In the genomic region with DNA sequence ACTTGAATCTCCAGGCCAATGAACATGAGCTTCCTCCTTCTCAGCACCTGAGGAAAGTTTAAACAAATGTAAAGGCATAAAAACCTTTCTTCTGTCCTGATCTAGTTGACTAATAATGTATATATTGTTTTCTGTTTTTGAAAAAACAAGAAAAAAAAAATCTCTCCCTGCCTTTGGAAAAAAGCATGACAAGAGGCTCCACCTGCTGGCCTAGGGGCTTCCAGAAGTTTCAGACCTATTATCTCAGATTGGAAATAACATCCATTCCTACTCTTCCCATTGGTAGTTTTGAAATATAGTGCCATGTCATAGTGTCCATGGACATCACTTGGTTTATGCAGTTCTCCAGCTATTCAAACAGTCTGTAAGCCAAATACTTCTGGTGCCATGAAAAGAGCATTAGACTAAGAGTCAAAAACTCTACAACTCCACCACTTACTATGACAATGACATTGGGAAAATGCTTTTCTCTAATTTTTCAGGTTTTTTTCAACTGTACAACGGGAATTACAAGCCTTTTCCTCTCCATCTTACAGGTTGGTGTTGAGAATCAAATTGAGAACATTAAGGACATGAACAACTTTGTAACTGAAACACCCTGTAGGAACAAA, we compare ENCODE assay signal across 12 cellular contexts.
DNase-seq lines count a peak whose midpoint lies in the region; ATAC-seq, FAIRE-seq and TF ChIP-seq lines count a peak whose summit lies in the region.
"Had no signal": no experiment of that assay in that cellular context is flagged by ENCODE, and none has a peak within 500 bp of the region (broad histone marks: within the 10 kb centered on the region; RNA-seq: fewer than 3 reads in every experiment).

No MANE protein-coding gene starts in this region.

- H4K5ac ChIP-seq in H1 (ENCODE audit: insufficient read length, low read depth, low read length): no peak overlapping the region

- H3K9me3 Mint-ChIP-seq in activated naive CD8-positive, alpha-beta T cell treated with anti-CD3 and anti-CD28 coated beads, Interleukin-2, amount 50 U/mL, for 24 hours: peaks cover 28% of the 10 kb centered on the region
- H3K9me3 Mint-ChIP-seq in natural killer cell: peaks cover 12 to 13% of the 10 kb centered on the region in 2 donors

- H3K36me3 Mint-ChIP-seq in activated naive CD8-positive, alpha-beta T cell treated with anti-CD3 and anti-CD28 coated beads, Interleukin-2, amount 50 U/mL, for 24 hours (ENCODE audit: low read depth): no peaks in the 10 kb centered on the region
- H3K36me3 Mint-ChIP-seq in natural killer cell: peaks cover under 1% of the 10 kb centered on the region

- peak overlapping the region; percentile 94 for H2BK5ac ChIP-seq in H1 (ENCODE audit: low read depth, low read length)

- no peaks in the 10 kb centered on the region for H3K23me2 ChIP-seq in H1 (ENCODE audit: low read depth, low read length)

- H3K9me3 ChIP-seq in H1 (ENCODE audit: insufficient read depth in 2 of 2, low read depth in 1 of 2, low read length in 1 of 2) (peaks cover 11 to 18% of the 10 kb centered on the region in 2 experiments; a peak in 2 of 4 replicates), Peyer's patch (no peaks in the 10 kb centered on the region)
- H3K9me3 ChIP-seq: colonic mucosa had no signal

- H3K4me3 ChIP-seq in H1 (ENCODE audit: extremely low read depth in 1 of 4, insufficient read depth in 2 of 4, low read depth in 3 of 4, low read length in 4 of 4) (0 out of 8 replicates have a peak overlapping the region, but pooled peaks of 1 of the 4 experiments have one; percentile 16), Peyer's patch (no peak overlapping the region)
- H3K4me3 ChIP-seq: colonic mucosa had no signal

- H3K27me3 ChIP-seq in H1 (replicated peaks in 1 of 4; ENCODE audit: control insufficient read depth in 3 of 4, extremely low read depth in 1 of 4, insufficient read depth in 3 of 4, low read length in 3 of 4): no peaks in the 10 kb centered on the region
- no peaks in the 10 kb centered on the region for H3K27me3 ChIP-seq in Peyer's patch
- H3K27me3 ChIP-seq: colonic mucosa had no signal

- TF ChIP-seq RAD21 in H1 (IDR thresholded peaks at IDR 0.05 in 1 of 2, conservative IDR thresholded peaks at IDR 0.05 in 1 of 2; ENCODE audit: low read depth in 2 of 2, low read length in 2 of 2): peak; percentile 49 to 58; a peak in 3 of 4 replicates

- no peak overlapping the region for H3K4ac ChIP-seq in H1 (replicated peaks; ENCODE audit: insufficient read length, low read depth, low read length)

- H3K18ac ChIP-seq in H1 (ENCODE audit: extremely low read depth, low read length): peak overlapping the region; percentile 68

- H2AK5ac ChIP-seq in H1 (ENCODE audit: low read depth, low read length): no peak overlapping the region; the same call in 1 of the 2 replicates

- no peak overlapping the region; the same call in 1 of the 2 replicates for H2BK15ac ChIP-seq in H1 (ENCODE audit: low read length)

- H3K4me3 Mint-ChIP-seq in activated naive CD8-positive, alpha-beta T cell treated with anti-CD3 and anti-CD28 coated beads, Interleukin-2, amount 50 U/mL, for 24 hours: no peak overlapping the region
- no peak overlapping the region for H3K4me3 Mint-ChIP-seq in natural killer cell
- H3K4me3 Mint-ChIP-seq: nephron progenitor cell had no signal

- TF ChIP-seq CTCF in D721Med (IDR thresholded peaks at IDR 0.05; ENCODE audit: insufficient read depth, missing control alignments) (peak; percentile 49), H1 (IDR thresholded peaks at IDR 0.05; ENCODE audit: control extremely low read depth in 1 of 3, insufficient read depth in 1 of 3, low read depth in 1 of 3, low read length in 3 of 3) (peak in 2 of 3 experiments; percentile 10 to 31; a peak in 2 of 4 replicates), Peyer's patch (IDR thresholded peaks at IDR 0.05) (peak in 2 of 6 experiments; percentile 6 to 10), natural killer cell (IDR thresholded peaks at IDR 0.05) (no peak)

- POLR2A ChIA-PET in H1 (lab: Charles Lee; ENCODE audit: partially characterized antibody): no interaction called here

- H4K8ac ChIP-seq in H1 (ENCODE audit: extremely low read depth, insufficient read depth, low read length): no peak overlapping the region

- no peak overlapping the region for H3K56ac ChIP-seq in H1 (replicated peaks; ENCODE audit: insufficient read length, low read depth, low read length)

- no peak overlapping the region for H3K9ac ChIP-seq in H1 (replicated peaks in 1 of 4; ENCODE audit: extremely low read depth in 1 of 4, low read depth in 3 of 4, low read length in 3 of 4)

- H3K27ac ChIP-seq in H1 (ENCODE audit: low read depth, low read length): peak overlapping the region; percentile 67
- no peak overlapping the region for H3K27ac ChIP-seq in Peyer's patch
- H3K27ac ChIP-seq: colonic mucosa had no signal

- peaks cover 0 to 5% (median 0%) of the 10 kb centered on the region in 4 experiments; a peak in 2 of 8 replicates for H3K36me3 ChIP-seq in H1 (ENCODE audit: control insufficient read depth in 2 of 4, insufficient read depth in 4 of 4, low read length in 3 of 4)
- H3K36me3 ChIP-seq in Peyer's patch: no peaks in the 10 kb centered on the region
- H3K36me3 ChIP-seq: colonic mucosa had no signal

- H4K20me1 ChIP-seq in H1 (replicated peaks in 1 of 2; ENCODE audit: control insufficient read depth in 1 of 2, insufficient read depth in 2 of 2, low read length in 2 of 2): no peaks in the 10 kb centered on the region

- FAIRE-seq in D721Med (lab: Jason Lieb, UNC) (no peak), H1 (lab: Jason Lieb, UNC) (peak; percentile 13)

- no peak for ATAC-seq in activated naive CD8-positive, alpha-beta T cell treated with anti-CD3 and anti-CD28 coated beads, Interleukin-2, amount 50 U/mL, for 24 hours
- no peak for ATAC-seq in natural killer cell

- peak overlapping the region; percentile 40 for H2BK120ac ChIP-seq in H1 (replicated peaks; ENCODE audit: low read depth, low read length)

- DNase-seq in D721Med (ENCODE audit: insufficient read length, low spot score) (no peak), NCI-H446 (lab: John Stamatoyannopoulos, UW) (peak; percentile 98 to 99), H1 (ENCODE audit: low read depth in 1 of 2, low spot score in 2 of 2) (no peak), midbrain (lab: John Stamatoyannopoulos, UW) (peak; percentile 6), ureter (ENCODE audit: low spot score) (no peak), Peyer's patch (no peak), natural killer cell (no peak)
- no peak for DNase-seq in activated naive CD8-positive, alpha-beta T cell treated with anti-CD3 and anti-CD28 coated beads, Interleukin-2, amount 50 U/mL, for 24 hours
- DNase-seq: activated CD4-positive, alpha-beta T cell treated with anti-CD3 and anti-CD28 coated beads for 48 hours; colonic mucosa; NCI-H2107; nephron progenitor cell had no signal

- H3K4me2 ChIP-seq in H1 (ENCODE audit: insufficient read depth in 1 of 2, low read depth in 2 of 2, low read length in 2 of 2): peak overlapping the region; percentile 32 to 42; a peak in 3 of 4 replicates

- H4K91ac ChIP-seq in H1 (replicated peaks; ENCODE audit: insufficient read length, low read length): no peak overlapping the region

- peak overlapping the region; percentile 9; the same call in 1 of the 2 replicates for H2AFZ ChIP-seq in H1 (ENCODE audit: low read length)

- TF ChIP-seq EP300 in H1 (IDR thresholded peaks at IDR 0.05; ENCODE audit: borderline replicate concordance in 1 of 2, low read depth in 2 of 2, low read length in 2 of 2): no peak

- H3K4me1 Mint-ChIP-seq in activated naive CD8-positive, alpha-beta T cell treated with anti-CD3 and anti-CD28 coated beads, Interleukin-2, amount 50 U/mL, for 24 hours: no peaks in the 10 kb centered on the region
- no peaks in the 10 kb centered on the region for H3K4me1 Mint-ChIP-seq in natural killer cell

- TF ChIP-seq POLR2A in H1 (IDR thresholded peaks at IDR 0.05; ENCODE audit: control extremely low read depth in 1 of 2, low read depth in 2 of 2, low read length in 2 of 2) (no peak), Peyer's patch (IDR thresholded peaks at IDR 0.05) (no peak)

- H2BK12ac ChIP-seq in H1 (ENCODE audit: low read depth, low read length): peak overlapping the region; percentile 93; the same call in 1 of the 2 replicates

- peaks cover 0 to 7% (median 4%) of the 10 kb centered on the region in 4 experiments; a peak in 3 of 7 replicates for H3K4me1 ChIP-seq in H1 (replicated peaks in 1 of 4; ENCODE audit: control insufficient read depth in 3 of 4, insufficient read depth in 4 of 4, low read length in 3 of 4)
- no peaks in the 10 kb centered on the region for H3K4me1 ChIP-seq in Peyer's patch
- H3K4me1 ChIP-seq: colonic mucosa had no signal

- CTCF ChIA-PET in H1 (lab: Charles Lee; ENCODE audit: partially characterized antibody): interaction anchor here (0.5 to 3.6 kb wide), 12 partner anchors 10 to 711 kb away, joined by 3 to 23 read pairs (median 3); no protein-coding TSS in a partner anchor

- intact Hi-C loops in natural killer cell (cut with micrococcal nuclease): no loop called here

- no peak overlapping the region for H3K14ac ChIP-seq in H1 (ENCODE audit: insufficient read length)

- H3K79me2 ChIP-seq in H1 (ENCODE audit: control insufficient read depth in 1 of 2, insufficient read depth in 2 of 2, low read length in 2 of 2): no peaks in the 10 kb centered on the region

- no peak overlapping the region for H3K27ac Mint-ChIP-seq in activated naive CD8-positive, alpha-beta T cell treated with anti-CD3 and anti-CD28 coated beads, Interleukin-2, amount 50 U/mL, for 24 hours
- H3K27ac Mint-ChIP-seq in natural killer cell: no peak overlapping the region
- H3K27ac Mint-ChIP-seq: nephron progenitor cell had no signal

- no peaks in the 10 kb centered on the region for H3K79me1 ChIP-seq in H1 (ENCODE audit: low read depth, low read length)

- H3K23ac ChIP-seq in H1 (ENCODE audit: insufficient read length): no peak overlapping the region

- peak overlapping the region; percentile 76; the same call in 1 of the 2 replicates for H2BK20ac ChIP-seq in H1 (ENCODE audit: low read length)

- 100% methylated on average over 1 of the region's 1 CpG; no CpG with 5 or more reads in 1 of the 2 experiments for WGBS in H1 (ENCODE audit: extremely low coverage in 1 of 2, insufficient coverage in 1 of 2, insufficient read length in 1 of 2, insufficient replicate concordance in 2 of 2, low coverage in 1 of 2, low lambda C conversion rate in 2 of 2, missing lambda C conversion rate in 1 of 2), 2 experiments

- no peaks in the 10 kb centered on the region for H3K27me3 Mint-ChIP-seq in activated naive CD8-positive, alpha-beta T cell treated with anti-CD3 and anti-CD28 coated beads, Interleukin-2, amount 50 U/mL, for 24 hours
- H3K27me3 Mint-ChIP-seq in natural killer cell (ENCODE audit: low read depth in 2 of 2): no peaks in the 10 kb centered on the region

TF ChIP-seq in H1, 55 proteins besides CTCF, POLR2A, EP300 and RAD21 (continues in another document):
- TF ChIP-seq KDM5A (IDR thresholded peaks at IDR 0.05; ENCODE audit: low read length): no peak
- no peak for TF ChIP-seq JUN (IDR thresholded peaks at IDR 0.05; ENCODE audit: low read depth, low read length)
- no peak for TF ChIP-seq PHF8 (conservative IDR thresholded peaks at IDR 0.05; ENCODE audit: low read depth, low read length)

Comparison
In these comparisons a context has a peak if more than half of its experiments do, and no peak if none do; other contexts are left out.
1. DNase-seq: peak in NCI-H446 (2 of 2) and midbrain (single experiment); none in D721Med (single experiment), H1 (0 of 2), ureter (single experiment), Peyer's patch (0 of 3), activated naive CD8-positive, alpha-beta T cell treated with anti-CD3 and anti-CD28 coated beads, Interleukin-2, amount 50 U/mL, for 24 hours (single experiment) and natural killer cell (single experiment).